Comparison of ENCODE assay signal across 16 cellular contexts in genomic region chr2:23019476-23019875, GRCh38.
A peak's percentile ranks its signal among the peaks of the same experiment; 100 is the strongest.
DNase-seq lines count a peak whose midpoint lies in the region; ATAC-seq and TF ChIP-seq lines count a peak whose summit lies in the region.
"Had no signal": no experiment of that assay in that cellular context is flagged by ENCODE, and none has a peak within 500 bp of the region (broad histone marks: within the 10 kb centered on the region; RNA-seq: fewer than 3 reads in every experiment).

No MANE protein-coding gene starts in this region.

- no peak overlapping the region for H2BK15ac ChIP-seq in mesendoderm (replicated peaks; ENCODE audit: low read depth)

- 27 to 37% methylated on average over 1 of the region's 1 CpG for WGBS in endodermal cell (ENCODE audit: insufficient coverage in 1 of 2, insufficient read length in 1 of 2), 2 experiments
- no CpG with 5 or more reads among the region's 1 CpG for WGBS in mesendoderm (ENCODE audit: extremely low coverage, insufficient coverage, low lambda C conversion rate)
- WGBS in upper lobe of left lung, 2 donors, result 0 to 56% methylated on average over 1 of the region's 1 CpG

- H3K23ac ChIP-seq in mesendoderm (ENCODE audit: low read length), result no peak overlapping the region

- no peaks in the 10 kb centered on the region for H3K79me2 ChIP-seq in mesendoderm (ENCODE audit: control insufficient read depth, insufficient read depth, low read length)

- H2BK5ac ChIP-seq in mesendoderm (ENCODE audit: low read length), result peak overlapping the region; percentile 17

- no peak overlapping the region for H3K9ac ChIP-seq in NT2/D1 (ENCODE audit: insufficient read length, low read depth)
- no peak overlapping the region for H3K9ac ChIP-seq in endodermal cell (ENCODE audit: extremely low read depth, low read length, poor library complexity, severe bottlenecking)
- H3K9ac ChIP-seq in mesendoderm (ENCODE audit: low read length), result no peak overlapping the region
- H3K9ac ChIP-seq: GM23248 had no signal

- H4K8ac ChIP-seq in mesendoderm (ENCODE audit: low read depth, low read length), result no peak overlapping the region

- no peak for TF ChIP-seq POLR2A in upper lobe of left lung (IDR thresholded peaks at IDR 0.05)

- no peaks in the 10 kb centered on the region for H3K79me1 ChIP-seq in mesendoderm (ENCODE audit: low read length)

- H3K36me3 Mint-ChIP-seq in endodermal cell (ENCODE audit: low read depth), result no peaks in the 10 kb centered on the region
- H3K36me3 Mint-ChIP-seq: CD14-positive monocyte; CD8-positive, alpha-beta T cell had no signal

- H3K9me3 Mint-ChIP-seq in endodermal cell, result no peaks in the 10 kb centered on the region
- H3K9me3 Mint-ChIP-seq: CD8-positive, alpha-beta T cell had no signal

- no peak overlapping the region for H3K18ac ChIP-seq in mesendoderm (ENCODE audit: low read length)

- DNase-seq in COLO829 (ENCODE audit: low spot score) (peak; percentile 28), NT2/D1 (ENCODE audit: low read depth, low spot score) (peak; percentile 20), endodermal cell (peak; percentile 66), mesendoderm (peak; percentile 70), NK-92 (lab: John Stamatoyannopoulos, UW; ENCODE audit: unreplicated experiment) (no peak), activated gamma-delta T cell treated with Interleukin-2 at 50 U/mL for 16 hours (no peak), upper lobe of left lung (no peak), NAMALWA (ENCODE audit: low spot score) (no peak)
- DNase-seq: Caco-2; CD8-positive, alpha-beta T cell; DND-41; GF-D8; GM23248 had no signal

- peak overlapping the region; percentile 78 for H3K56ac ChIP-seq in mesendoderm (ENCODE audit: low read length)

- ATAC-seq in upper lobe of left lung (ENCODE audit: low FRiP score in 2 of 2), result no peak
- ATAC-seq: CD8-positive, alpha-beta T cell had no signal

- H2BK120ac ChIP-seq in mesendoderm (ENCODE audit: low read depth, low read length), result no peak overlapping the region

- peaks cover 18% of the 10 kb centered on the region for H3K27me3 Mint-ChIP-seq in endodermal cell (ENCODE audit: insufficient read depth)

- H3K36me3 ChIP-seq in NT2/D1 (ENCODE audit: insufficient read depth, insufficient read length, low read length) (no peaks in the 10 kb centered on the region), endodermal cell (ENCODE audit: control insufficient read depth, insufficient read depth, low read length) (no peaks in the 10 kb centered on the region), mesendoderm (ENCODE audit: control insufficient read depth, insufficient read depth, low read length) (no peaks in the 10 kb centered on the region), upper lobe of left lung (no peaks in the 10 kb centered on the region)
- H3K36me3 ChIP-seq: HAP-1 had no signal

- peaks cover 27% of the 10 kb centered on the region for H3K4me1 Mint-ChIP-seq in endodermal cell
- H3K4me1 Mint-ChIP-seq: CD14-positive monocyte had no signal

- H3K4me1 ChIP-seq in NT2/D1 (ENCODE audit: insufficient read depth, insufficient read length) (no peaks in the 10 kb centered on the region), endodermal cell (ENCODE audit: control insufficient read depth, insufficient read depth, low read length) (peaks cover 9% of the 10 kb centered on the region), mesendoderm (ENCODE audit: control insufficient read depth, low read depth, low read length) (peaks cover 13% of the 10 kb centered on the region), upper lobe of left lung (no peaks in the 10 kb centered on the region)
- H3K4me1 ChIP-seq: Caco-2, HAP-1 had no signal

- no peak for TF ChIP-seq EP300 in upper lobe of left lung (IDR thresholded peaks at IDR 0.05)

- no peak overlapping the region for H3K27ac Mint-ChIP-seq in endodermal cell
- H3K27ac Mint-ChIP-seq: CD14-positive monocyte; CD8-positive, alpha-beta T cell had no signal

- H3K9me3 ChIP-seq in NT2/D1 (ENCODE audit: insufficient read depth, low read length) (no peaks in the 10 kb centered on the region), endodermal cell (ENCODE audit: control insufficient read depth, low read length) (no peaks in the 10 kb centered on the region), upper lobe of left lung (no peaks in the 10 kb centered on the region)
- H3K9me3 ChIP-seq: Caco-2, HAP-1 had no signal

- H3K4me3 ChIP-seq in NT2/D1 (ENCODE audit: insufficient read length, low read depth) (no peak overlapping the region), endodermal cell (ENCODE audit: low read length) (no peak overlapping the region), mesendoderm (ENCODE audit: low read length) (no peak overlapping the region), upper lobe of left lung (no peak overlapping the region)
- H3K4me3 ChIP-seq: GM23248, HAP-1 had no signal

- no peak overlapping the region for H3K4me3 Mint-ChIP-seq in endodermal cell
- H3K4me3 Mint-ChIP-seq: CD14-positive monocyte; CD8-positive, alpha-beta T cell had no signal

- H3K27ac ChIP-seq in endodermal cell (ENCODE audit: low read depth, low read length) (no peak overlapping the region), mesendoderm (ENCODE audit: low read depth, low read length) (no peak overlapping the region), upper lobe of left lung (no peak overlapping the region)
- H3K27ac ChIP-seq: 22Rv1, GM23248 had no signal

- TF ChIP-seq CTCF in endodermal cell (conservative IDR thresholded peaks at IDR 0.05) (peak; percentile 27), upper lobe of left lung (IDR thresholded peaks at IDR 0.05) (no peak)

- H4K5ac ChIP-seq in mesendoderm (ENCODE audit: low read length), result no peak overlapping the region

- H3K27me3 ChIP-seq in NT2/D1 (ENCODE audit: insufficient read depth, insufficient read length) (no peaks in the 10 kb centered on the region), endodermal cell (ENCODE audit: control insufficient read depth, insufficient read depth, low read length, poor library complexity, severe bottlenecking) (peaks cover 4% of the 10 kb centered on the region), mesendoderm (ENCODE audit: insufficient read depth, low read length, poor library complexity) (no peaks in the 10 kb centered on the region), upper lobe of left lung (no peaks in the 10 kb centered on the region)

- H2AK5ac ChIP-seq in mesendoderm (ENCODE audit: low read length), result no peak overlapping the region

- no peak overlapping the region for H3K4me2 ChIP-seq in mesendoderm (ENCODE audit: low read length)

- H3K4ac ChIP-seq in mesendoderm (ENCODE audit: low read depth, low read length), result no peak overlapping the region

Comparison
In these comparisons a context has a peak if more than half of its experiments do, and no peak if none do; other contexts are left out.
1. DNase-seq: peak in COLO829 (single experiment), NT2/D1 (single experiment), endodermal cell (single experiment) and mesendoderm (single experiment); none in NK-92 (single experiment), activated gamma-delta T cell treated with Interleukin-2 at 50 U/mL for 16 hours (single experiment), upper lobe of left lung (0 of 2) and NAMALWA (single experiment).